In genomic region chr17:70804161-70804560, GRCh38 we compare ENCODE assay signal across 1 cellular context.
TF ChIP-seq lines count a peak whose summit lies in the region.

No MANE protein-coding gene starts in this region.

TF ChIP-seq in HepG2, 621 proteins besides CTCF, POLR2A, EP300 and RAD21 (continued from another document):
- TF ChIP-seq ONECUT2 (CRISPR knock-in tag; IDR thresholded peaks at IDR 0.05) (no peak), ZNF557 (CRISPR knock-in tag; IDR thresholded peaks at IDR 0.05) (no peak), ZNF773 (CRISPR knock-in tag; IDR thresholded peaks at IDR 0.05; ENCODE audit: borderline replicate concordance) (no peak), ZNF772 (CRISPR knock-in tag; IDR thresholded peaks at IDR 0.05) (no peak), FIP1L1 (IDR thresholded peaks at IDR 0.05; ENCODE audit: borderline replicate concordance, insufficient read depth, low read depth, low read length) (no peak), ARID4A (CRISPR knock-in tag; IDR thresholded peaks at IDR 0.05; ENCODE audit: borderline replicate concordance) (no peak), ZFP1 (CRISPR knock-in tag; IDR thresholded peaks at IDR 0.05) (no peak), HMG20A (CRISPR knock-in tag; IDR thresholded peaks at IDR 0.05; ENCODE audit: borderline replicate concordance) (no peak), PRDM15 (CRISPR knock-in tag; IDR thresholded peaks at IDR 0.05) (no peak), ZSCAN20 (CRISPR knock-in tag; IDR thresholded peaks at IDR 0.05; ENCODE audit: borderline replicate concordance) (no peak), PAF1 (CRISPR knock-in tag; IDR thresholded peaks at IDR 0.05) (no peak), ZNF776 (CRISPR knock-in tag; IDR thresholded peaks at IDR 0.05) (no peak), ZBTB44 (CRISPR knock-in tag; IDR thresholded peaks at IDR 0.05) (no peak), CEBPG (CRISPR knock-in tag; IDR thresholded peaks at IDR 0.05) (no peak)
